10 cellular contexts compared by ENCODE assay signal in genomic region chr7:100367676-100368613, GRCh38. TPM values are rescaled to one million over a fixed set of nuclear protein-coding genes. Genes with fewer than 3 reads are reported as not detected.
A peak's percentile ranks its signal among the peaks of the same experiment; 100 is the strongest.
DNase-seq lines count a peak whose midpoint lies in the region; ATAC-seq, FAIRE-seq and TF ChIP-seq lines count a peak whose summit lies in the region.
"Had no signal": no experiment of that assay in that cellular context is flagged by ENCODE, and none has a peak within 500 bp of the region (broad histone marks: within the 10 kb centered on the region; RNA-seq: fewer than 3 reads in every experiment).

No MANE protein-coding gene starts in this region.

- POLR2A ChIA-PET in activated B cell treated with CpG ODN at 0.5 μM for 24 hours (lab: Charles Lee) (interaction anchor here (0.6 to 2.4 kb wide), 16 partner anchors 9 to 285 kb away, joined by 3 to 90 read pairs (median 8); partner anchors contain the start of genes FBXO24, LRCH4, MBLAC1 and MEPCE), HepG2 (lab: Yijun Ruan, JAX) (no interaction called here)

- H2AFZ ChIP-seq in HepG2 (ENCODE audit: low read length), result no peak overlapping the region

- 99% methylated on average over 5 of the region's 12 CpGs for WGBS in HepG2 (ENCODE audit: low lambda C conversion rate)
- 84% methylated on average over 12 of the region's 12 CpGs for WGBS in thymus

- no peaks in the 10 kb centered on the region for H3K27me3 Mint-ChIP-seq in activated CD8-positive, alpha-beta memory T cell treated with anti-CD3 and anti-CD28 coated beads, Interleukin-2, amount 10 ng/mL, durations not matched to agents 7 days and 5 days
- no peaks in the 10 kb centered on the region for H3K27me3 Mint-ChIP-seq in activated B cell treated with CpG ODN at 0.5 μM for 24 hours
- H3K27me3 Mint-ChIP-seq: T-cell had no signal

- peak overlapping the region; percentile 86 for H3K27ac Mint-ChIP-seq in activated CD8-positive, alpha-beta memory T cell treated with anti-CD3 and anti-CD28 coated beads, Interleukin-2, amount 10 ng/mL, durations not matched to agents 7 days and 5 days
- H3K27ac Mint-ChIP-seq in activated B cell treated with CpG ODN at 0.5 μM for 24 hours, result peak overlapping the region; percentile 91

- DNase-seq in activated CD8-positive, alpha-beta memory T cell treated with anti-CD3 and anti-CD28 coated beads, Interleukin-2, amount 10 ng/mL, durations not matched to agents 7 days and 5 days, result no peak
- DNase-seq in activated CD8-positive, alpha-beta memory T cell treated with anti-CD3 and anti-CD28 coated beads, Interleukin-2, amount 50 U/mL, for 4 hours, result no peak
- no peak for DNase-seq in activated B cell treated with CpG ODN at 0.5 μM for 24 hours
- DNase-seq in HepG2 (ENCODE audit: low spot score), result no peak
- DNase-seq in NCI-H526 treated with DMSO at 0.1 percent for 48 hours (lab: John Stamatoyannopoulos, UW), result no peak
- DNase-seq in COR-L47 (lab: John Stamatoyannopoulos, UW), result no peak
- DNase-seq in activated gamma-delta T cell treated with Interleukin-2 at 50 U/mL for 16 hours, result no peak
- DNase-seq: T-cell had no signal

- H3K4me1 Mint-ChIP-seq in activated CD8-positive, alpha-beta memory T cell treated with anti-CD3 and anti-CD28 coated beads, Interleukin-2, amount 10 ng/mL, durations not matched to agents 7 days and 5 days, result peaks cover 70% of the 10 kb centered on the region
- peaks cover 84% of the 10 kb centered on the region for H3K4me1 Mint-ChIP-seq in activated B cell treated with CpG ODN at 0.5 μM for 24 hours

- no peak overlapping the region for H3K4me2 ChIP-seq in HepG2 (ENCODE audit: low read depth, low read length)

- ATAC-seq in activated CD8-positive, alpha-beta memory T cell treated with anti-CD3 and anti-CD28 coated beads, Interleukin-2, amount 10 ng/mL, durations not matched to agents 7 days and 5 days, result no peak
- ATAC-seq in activated B cell treated with CpG ODN at 0.5 μM for 24 hours (ENCODE audit: low read depth) (peak; percentile 28), HepG2 (no peak)

- no TSS peak for BruUV-seq in HepG2 (replicated peaks; lab: Mats Ljungman, UMichigan)

- no peak for TF ChIP-seq POLR2A in HepG2 (IDR thresholded peaks at IDR 0.05; ENCODE audit: insufficient read depth in 1 of 2, low read depth in 2 of 2, low read length in 2 of 2)

- no peak for TF ChIP-seq EP300 in HepG2 (IDR thresholded peaks at IDR 0.05; ENCODE audit: low read depth in 2 of 2, low read length in 2 of 2)
- no peak for TF ChIP-seq EP300 in HepG2 (CRISPR knock-in tag; IDR thresholded peaks at IDR 0.05; ENCODE audit: borderline replicate concordance)

- no peak overlapping the region for H3K9ac ChIP-seq in HepG2 (ENCODE audit: insufficient read depth, low read depth, low read length)

- in situ Hi-C loops in HepG2 (cut with HindIII; ENCODE audit: extremely low pct_ligation_motif_present, low pct_unique_long_range_greater_than_20kb), result no loop called here

- no peaks in the 10 kb centered on the region for H3K79me2 ChIP-seq in HepG2 (ENCODE audit: insufficient read depth, low read length)

- no peak for TF ChIP-seq RAD21 in HepG2 (CRISPR knock-in tag; IDR thresholded peaks at IDR 0.05)

- no peak overlapping the region for H3K4me3 Mint-ChIP-seq in activated CD8-positive, alpha-beta memory T cell treated with anti-CD3 and anti-CD28 coated beads, Interleukin-2, amount 10 ng/mL, durations not matched to agents 7 days and 5 days
- H3K4me3 Mint-ChIP-seq in activated B cell treated with CpG ODN at 0.5 μM for 24 hours, result peak overlapping the region; percentile 41
- H3K4me3 Mint-ChIP-seq: T-cell had no signal

- no peak for FAIRE-seq in HepG2 (lab: Jason Lieb, UNC)

- H3K4me1 ChIP-seq in HepG2 (ENCODE audit: insufficient read depth, low read length), result peaks cover under 1% of the 10 kb centered on the region; the same call in 1 of the 2 replicates
- no peaks in the 10 kb centered on the region for H3K4me1 ChIP-seq in thymus (ENCODE audit: control insufficient read depth, insufficient read depth, low read length)
- H3K4me1 ChIP-seq: right lobe of liver had no signal

- H3K36me3 Mint-ChIP-seq in activated CD8-positive, alpha-beta memory T cell treated with anti-CD3 and anti-CD28 coated beads, Interleukin-2, amount 10 ng/mL, durations not matched to agents 7 days and 5 days, result peaks cover 23% of the 10 kb centered on the region
- H3K36me3 Mint-ChIP-seq in activated B cell treated with CpG ODN at 0.5 μM for 24 hours (ENCODE audit: low read depth), result peaks cover 14% of the 10 kb centered on the region

- no peaks in the 10 kb centered on the region for H3K9me3 Mint-ChIP-seq in activated CD8-positive, alpha-beta memory T cell treated with anti-CD3 and anti-CD28 coated beads, Interleukin-2, amount 10 ng/mL, durations not matched to agents 7 days and 5 days (ENCODE audit: low read depth)
- no peaks in the 10 kb centered on the region for H3K9me3 Mint-ChIP-seq in activated B cell treated with CpG ODN at 0.5 μM for 24 hours
- H3K9me3 Mint-ChIP-seq: T-cell had no signal

- H3K4me3 ChIP-seq in HepG2 (replicated peaks in 1 of 3; ENCODE audit: insufficient read depth in 1 of 3, low read depth in 2 of 3, low read length in 3 of 3) (no peak overlapping the region), thymus (ENCODE audit: low read length) (no peak overlapping the region)
- H3K4me3 ChIP-seq: right lobe of liver had no signal

- H3K36me3 ChIP-seq in HepG2 (replicated peaks in 1 of 2; ENCODE audit: control insufficient read depth in 1 of 2, insufficient read depth in 2 of 2, low read length in 2 of 2) (no peaks in the 10 kb centered on the region; a peak in 2 of 5 replicates), thymus (ENCODE audit: control insufficient read depth, insufficient read depth) (peaks cover 25% of the 10 kb centered on the region)

- CTCF ChIA-PET in activated CD8-positive, alpha-beta memory T cell treated with anti-CD3 and anti-CD28 coated beads, Interleukin-2, amount 10 ng/mL, durations not matched to agents 7 days and 5 days (lab: Charles Lee), result interaction anchor here (1.3 to 1.7 kb wide), 2 partner anchors 39 to 338 kb away, joined by 4 to 6 read pairs; partner anchors contain the start of gene POP7
- CTCF ChIA-PET in activated B cell treated with CpG ODN at 0.5 μM for 24 hours (lab: Charles Lee), result interaction anchor here (0.9 to 2.5 kb wide), 3 partner anchors 9 to 40 kb away, joined by 3 to 17 read pairs (median 4); no protein-coding TSS in a partner anchor
- CTCF ChIA-PET in HepG2 (lab: Yijun Ruan, JAX; ENCODE audit: low intra/inter-chr PET ratio, low total read pairs), result no interaction called here

- no peaks in the 10 kb centered on the region for H4K20me1 ChIP-seq in HepG2 (ENCODE audit: insufficient read depth, low read length)

- intact Hi-C loops in activated B cell treated with CpG ODN at 0.5 μM for 24 hours (cut with micrococcal nuclease), result no loop called here
- intact Hi-C loops in HepG2 (cut with micrococcal nuclease; ENCODE audit: unreplicated experiment), result no loop called here

- no peak for TF ChIP-seq CTCF in activated B cell treated with CpG ODN at 0.5 μM for 24 hours (IDR thresholded peaks at IDR 0.05)
- TF ChIP-seq CTCF in HepG2 (CRISPR knock-in tag; IDR thresholded peaks at IDR 0.05), result no peak

- H3K27ac ChIP-seq in HepG2 (ENCODE audit: extremely low read length, insufficient read depth, low read length) (no peak overlapping the region), thymus (ENCODE audit: low read depth) (peak overlapping the region; percentile 46)

- H3K27me3 ChIP-seq in HepG2 (ENCODE audit: control insufficient read depth in 1 of 2, insufficient read depth in 2 of 2, low read length in 2 of 2) (no peaks in the 10 kb centered on the region), thymus (ENCODE audit: control insufficient read depth, insufficient read depth) (no peaks in the 10 kb centered on the region)
- H3K27me3 ChIP-seq: right lobe of liver had no signal

- H3K9me3 ChIP-seq in HepG2 (ENCODE audit: low read length), result no peaks in the 10 kb centered on the region
- H3K9me3 ChIP-seq in thymus (ENCODE audit: control insufficient read depth), result no peaks in the 10 kb centered on the region
- H3K9me3 ChIP-seq: right lobe of liver had no signal

RNA-seq across cellular contexts. Expression of gene PILRA, which starts 5.3 kb away (rescaled TPM):
- 1 to 10 TPM; 1.3 to 3.4 TPM for total RNA-seq in activated CD8-positive, alpha-beta memory T cell treated with anti-CD3 and anti-CD28 coated beads, Interleukin-2, amount 10 ng/mL, durations not matched to agents 7 days and 5 days
- 2.1 and 2.2 TPM in 2 replicates for total RNA-seq in activated B cell treated with CpG ODN at 0.5 μM for 24 hours
- total RNA-seq in HepG2 (2016; rRNA removed; fragmentation: Illumina TruSeq; extraction: Trizol), result 0.13 TPM in 1 of 2 replicates, not detected in the other
- total RNA-seq in HepG2 (2016; cell fraction: cytosol; rRNA removed; fragmentation: Illumina TruSeq; extraction: Trizol; ENCODE audit: low read depth), result not detected in 2 replicates
- total RNA-seq in HepG2 (2016; cell fraction: insoluble cytoplasmic fraction; rRNA removed; fragmentation: Illumina TruSeq; extraction: Trizol), result 0.13 and 0.24 TPM in 2 replicates
- total RNA-seq in HepG2 (2016; cell fraction: membrane; rRNA removed; fragmentation: Illumina TruSeq; extraction: Trizol), result not detected in 2 replicates
- not detected in 2 replicates for total RNA-seq in HepG2 (2016; cell fraction: nucleus; rRNA removed; fragmentation: Illumina TruSeq; extraction: Trizol)
- polyA plus RNA-seq in HepG2 (2011; rRNA removed), result 0.97 and 1.3 TPM in 2 replicates
- polyA plus RNA-seq in HepG2 (2011; cell fraction: cytosol; rRNA removed), result 0.24 and 0.41 TPM in 2 replicates
- 3.1 and 3.6 TPM in 2 replicates for polyA plus RNA-seq in HepG2 (2011; cell fraction: nucleus; rRNA removed)
- polyA plus RNA-seq in HepG2 (2012), result 0.39 and 1.1 TPM in 2 replicates
- not detected in 2 replicates for polyA plus RNA-seq in HepG2 (2016; cell fraction: cytosol; fragmentation: Illumina TruSeq; extraction: Trizol; ENCODE audit: low read depth)
- 0.34 TPM in 1 of 2 replicates, not detected in the other for polyA plus RNA-seq in HepG2 (2016; cell fraction: insoluble cytoplasmic fraction; fragmentation: Illumina TruSeq; extraction: Trizol; ENCODE audit: low read depth)
- 0.14 TPM in 1 of 2 replicates, not detected in the other for polyA plus RNA-seq in HepG2 (2016; cell fraction: membrane; fragmentation: Illumina TruSeq; extraction: Trizol; ENCODE audit: low read depth)
- polyA plus RNA-seq in HepG2 (2016; cell fraction: nucleus; fragmentation: Illumina TruSeq; extraction: Trizol; ENCODE audit: insufficient read depth, low read depth), result 0.79 and 1.7 TPM in 2 replicates
- polyA minus RNA-seq in HepG2 (2011; rRNA and poly(A)+ RNA removed; ENCODE audit: low replicate concordance), result 1.4 and 10.4 TPM in 2 replicates
- not detected in 2 replicates for polyA minus RNA-seq in HepG2 (2011; cell fraction: cytosol; rRNA and poly(A)+ RNA removed)
- 1.6 and 1.9 TPM in 2 replicates for polyA minus RNA-seq in HepG2 (2011; cell fraction: nucleus; rRNA and poly(A)+ RNA removed)
- 12.2 TPM for polyA plus RNA-seq in thymus

RNA-seq across cellular contexts. Expression of gene PILRB, which starts 10.0 kb away (rescaled TPM):
- 10 to 100 TPM; 46.0 to 67.8 TPM for total RNA-seq in activated CD8-positive, alpha-beta memory T cell treated with anti-CD3 and anti-CD28 coated beads, Interleukin-2, amount 10 ng/mL, durations not matched to agents 7 days and 5 days
- total RNA-seq in activated B cell treated with CpG ODN at 0.5 μM for 24 hours, result 65.8 and 79.4 TPM in 2 replicates
- 5.6 and 16.6 TPM in 2 replicates for total RNA-seq in HepG2 (2016; rRNA removed; fragmentation: Illumina TruSeq; extraction: Trizol)
- 12.8 and 13.9 TPM in 2 replicates for total RNA-seq in HepG2 (2016; cell fraction: cytosol; rRNA removed; fragmentation: Illumina TruSeq; extraction: Trizol; ENCODE audit: low read depth)
- total RNA-seq in HepG2 (2016; cell fraction: insoluble cytoplasmic fraction; rRNA removed; fragmentation: Illumina TruSeq; extraction: Trizol), result 3.9 and 16.7 TPM in 2 replicates
- total RNA-seq in HepG2 (2016; cell fraction: membrane; rRNA removed; fragmentation: Illumina TruSeq; extraction: Trizol), result 13.5 and 15.0 TPM in 2 replicates
- 21.2 TPM in 2 replicates for total RNA-seq in HepG2 (2016; cell fraction: nucleus; rRNA removed; fragmentation: Illumina TruSeq; extraction: Trizol)
- 33.0 and 33.8 TPM in 2 replicates for polyA plus RNA-seq in HepG2 (2011; rRNA removed)
- 11.8 and 15.4 TPM in 2 replicates for polyA plus RNA-seq in HepG2 (2011; cell fraction: cytosol; rRNA removed)
- polyA plus RNA-seq in HepG2 (2011; cell fraction: nucleus; rRNA removed), result 225 and 245 TPM in 2 replicates
- polyA plus RNA-seq in HepG2 (2012), result 9.7 and 13.3 TPM in 2 replicates
- polyA plus RNA-seq in HepG2 (2016; cell fraction: cytosol; fragmentation: Illumina TruSeq; extraction: Trizol; ENCODE audit: low read depth), result 6.0 and 6.1 TPM in 2 replicates
- 4.8 and 5.6 TPM in 2 replicates for polyA plus RNA-seq in HepG2 (2016; cell fraction: insoluble cytoplasmic fraction; fragmentation: Illumina TruSeq; extraction: Trizol; ENCODE audit: low read depth)
- polyA plus RNA-seq in HepG2 (2016; cell fraction: membrane; fragmentation: Illumina TruSeq; extraction: Trizol; ENCODE audit: low read depth), result 6.2 and 8.7 TPM in 2 replicates
- 70.3 and 84.6 TPM in 2 replicates for polyA plus RNA-seq in HepG2 (2016; cell fraction: nucleus; fragmentation: Illumina TruSeq; extraction: Trizol; ENCODE audit: insufficient read depth, low read depth)
- 11.9 and 38.3 TPM in 2 replicates for polyA minus RNA-seq in HepG2 (2011; rRNA and poly(A)+ RNA removed; ENCODE audit: low replicate concordance)
- 1.8 and 1.9 TPM in 2 replicates for polyA minus RNA-seq in HepG2 (2011; cell fraction: cytosol; rRNA and poly(A)+ RNA removed)
- polyA minus RNA-seq in HepG2 (2011; cell fraction: nucleus; rRNA and poly(A)+ RNA removed), result 19.1 and 21.0 TPM in 2 replicates
- 128 TPM for polyA plus RNA-seq in thymus
